ENCODE assay signal across 8 cellular contexts in the genomic region with DNA sequence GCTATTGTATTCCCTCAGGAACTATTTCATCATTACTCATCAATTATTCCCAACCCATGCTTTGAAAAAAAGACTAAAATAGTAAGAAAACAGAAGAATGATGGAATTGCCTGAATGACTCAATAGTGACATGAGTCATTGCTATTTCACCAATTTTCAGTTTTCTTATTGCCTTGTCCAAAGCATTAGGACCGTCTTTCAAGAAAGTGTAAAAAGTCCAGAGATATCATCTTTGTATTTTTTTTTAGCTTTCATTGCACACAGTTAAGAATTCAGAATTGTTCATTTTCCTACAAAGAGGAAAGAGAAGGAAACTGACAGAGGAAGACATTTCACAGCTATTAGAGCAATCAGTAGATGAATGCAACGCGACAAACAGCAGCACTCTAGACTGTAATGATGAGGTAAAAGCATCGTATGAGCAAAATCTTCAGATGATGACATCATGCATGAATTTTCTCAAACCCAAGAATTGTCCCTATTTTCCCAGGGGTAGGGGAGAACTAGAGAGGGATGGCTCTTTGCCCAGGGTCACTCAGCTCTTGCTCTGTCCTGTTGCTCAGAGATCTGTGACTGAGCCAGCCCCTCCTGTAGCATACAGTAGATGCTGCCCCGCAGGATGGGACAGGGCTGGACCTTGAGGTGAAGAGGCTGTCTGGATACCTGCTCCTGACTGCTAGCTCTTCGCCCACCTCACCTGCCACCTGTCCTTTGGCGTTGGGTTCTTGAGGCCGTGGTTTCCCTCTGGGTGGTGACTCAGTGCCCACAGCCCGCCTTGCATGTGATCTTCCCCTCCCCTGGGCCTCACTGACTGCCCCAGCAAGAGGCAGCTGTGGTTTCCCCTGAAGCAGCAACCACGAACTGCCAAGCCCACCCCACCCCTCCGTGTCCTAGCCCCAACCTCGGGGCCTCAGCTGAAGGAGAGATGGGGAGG.
A peak's percentile ranks its signal among the peaks of the same experiment; 100 is the strongest.
DNase-seq lines count a peak whose midpoint lies in the region; ATAC-seq, FAIRE-seq and TF ChIP-seq lines count a peak whose summit lies in the region.

No MANE protein-coding gene starts in this region.

- dilution Hi-C loops in endothelial cell of umbilical vein (cut with MboI; ENCODE audit: extremely low pct_ligation_motif_present, low sequenced_read_pairs) = no loop called here

- no peaks in the 10 kb centered on the region for H3K9me3 ChIP-seq in endothelial cell of umbilical vein (replicated peaks; ENCODE audit: control insufficient read depth, insufficient read depth, low read length)

- no peaks in the 10 kb centered on the region for H3K9me1 ChIP-seq in endothelial cell of umbilical vein (replicated peaks; ENCODE audit: control insufficient read depth, extremely low read depth, insufficient read depth, low read length)

- no peak overlapping the region for H3K4me3 ChIP-seq in endothelial cell of umbilical vein (replicated peaks in 1 of 3; ENCODE audit: insufficient read depth in 1 of 3, low read depth in 1 of 3, low read length in 3 of 3)

- in situ Hi-C loops in KBM-7 (cut with MboI; ENCODE audit: low pct_unique_long_range_greater_than_20kb, low sequenced_read_pairs) = no loop called here

- POLR2A ChIA-PET in endothelial cell of umbilical vein (lab: Charles Lee) = interaction anchor here (0.7 kb wide), 1 partner anchor 89 kb away, joined by 3 read pairs; no protein-coding TSS in a partner anchor

- H3K79me2 ChIP-seq in endothelial cell of umbilical vein (ENCODE audit: control insufficient read depth, insufficient read depth, low read length) = no peaks in the 10 kb centered on the region

- BruUV-seq in endothelial cell of umbilical vein (replicated peaks; lab: Mats Ljungman, UMichigan) = TSS peak; percentile 16

- ATAC-seq in GM19455 (IDR thresholded peaks at IDR 0.05; ENCODE audit: unreplicated experiment) (no peak), HG03565 (IDR thresholded peaks at IDR 0.05; ENCODE audit: unreplicated experiment) (no peak), HG03045 (IDR thresholded peaks at IDR 0.05; ENCODE audit: unreplicated experiment) (no peak)

- peak overlapping the region; percentile 57 for H3K9ac ChIP-seq in endothelial cell of umbilical vein (replicated peaks; ENCODE audit: extremely low read depth, insufficient read depth, low read length)

- no peak for TF ChIP-seq CTCF in endothelial cell of umbilical vein (IDR thresholded peaks at IDR 0.05; ENCODE audit: extremely low read depth in 1 of 2, insufficient read depth in 1 of 2, low read depth in 1 of 2, low read length in 2 of 2)

- no peaks in the 10 kb centered on the region for H3K27me3 ChIP-seq in endothelial cell of umbilical vein (ENCODE audit: control insufficient read depth in 2 of 2, insufficient read depth in 2 of 2, low read length in 2 of 2)

- DNase-seq in COLO829 (ENCODE audit: low spot score) (peak; percentile 57), KBM-7 (peak; percentile 92), endothelial cell of umbilical vein (ENCODE audit: low read depth, low spot score) (peak; percentile 92)
- peak; percentile 25 for DNase-seq in activated CD4-positive, alpha-beta T cell treated with anti-CD3 and anti-CD28 coated beads, Interleukin-2, amount 50 U/mL, for 1 hour
- DNase-seq in stimulated activated CD4-positive, alpha-beta T cell treated with anti-CD3 and anti-CD28 coated beads, Interleukin-15, amount 100 ng/mL, for 1 hour (ENCODE audit: low read depth in 1 of 2, low spot score in 1 of 2) = peak; percentile 13 to 24

- peaks cover 37% of the 10 kb centered on the region for H3K4me1 ChIP-seq in endothelial cell of umbilical vein (ENCODE audit: control insufficient read depth, extremely low read depth, insufficient read depth, low read length)

- CTCF ChIA-PET in endothelial cell of umbilical vein (lab: Charles Lee) = interaction anchor here (1.0 to 2.2 kb wide), 4 partner anchors 64 to 94 kb away, joined by 3 to 9 read pairs (median 6); a partner anchor contains a TSS

- H3K36me3 ChIP-seq in endothelial cell of umbilical vein (ENCODE audit: control insufficient read depth in 2 of 2, extremely low read depth in 1 of 2, insufficient read depth in 2 of 2, low read length in 2 of 2) = no peaks in the 10 kb centered on the region

- H3K27ac ChIP-seq in endothelial cell of umbilical vein (ENCODE audit: insufficient read depth, low read depth, low read length) = peak overlapping the region; percentile 93

- H2AFZ ChIP-seq in endothelial cell of umbilical vein (ENCODE audit: low read depth, low read length) = peak overlapping the region; percentile 2

- intact Hi-C loops in endothelial cell of umbilical vein (cut with micrococcal nuclease) = loop anchor here (1.0 to 5.0 kb wide), 5 partner anchors 17 to 344 kb away; a partner anchor contains a TSS

- H3K4me2 ChIP-seq in endothelial cell of umbilical vein (ENCODE audit: insufficient read depth, low read length) = peak overlapping the region; percentile 76

- peak; percentile 99 for FAIRE-seq in endothelial cell of umbilical vein (lab: Jason Lieb, UNC)

- TF ChIP-seq POLR2A in endothelial cell of umbilical vein (IDR thresholded peaks at IDR 0.05; ENCODE audit: low read depth, low read length) = no peak

- H4K20me1 ChIP-seq in endothelial cell of umbilical vein (replicated peaks; ENCODE audit: control insufficient read depth, extremely low read depth, insufficient read depth, low read length) = no peaks in the 10 kb centered on the region

TF ChIP-seq in endothelial cell of umbilical vein, 7 proteins besides CTCF, POLR2A, EP300 and RAD21:
- TF ChIP-seq MYC (IDR thresholded peaks at IDR 0.05; ENCODE audit: low read depth, low read length) (no peak), FOS (IDR thresholded peaks at IDR 0.05; ENCODE audit: borderline replicate concordance, insufficient read depth, low read length) (peak; percentile 98), JUN (IDR thresholded peaks at IDR 0.05; ENCODE audit: borderline replicate concordance, insufficient read depth, insufficient read length, low read depth) (peak; percentile 96), GATA2 (IDR thresholded peaks at IDR 0.05; ENCODE audit: insufficient read depth, insufficient read length, low read depth, low read length) (peak; percentile 22), POLR2AphosphoS5 (IDR thresholded peaks at IDR 0.05; ENCODE audit: insufficient read depth, low read depth, low read length) (peak; percentile 42), EZH2 (IDR thresholded peaks at IDR 0.05; ENCODE audit: borderline replicate concordance, low read depth, low read length, severe bottlenecking) (no peak)
- TF ChIP-seq, protein P1, sequence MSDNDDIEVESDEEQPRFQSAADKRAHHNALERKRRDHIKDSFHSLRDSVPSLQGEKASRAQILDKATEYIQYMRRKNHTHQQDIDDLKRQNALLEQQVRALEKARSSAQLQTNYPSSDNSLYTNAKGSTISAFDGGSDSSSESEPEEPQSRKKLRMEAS (IDR thresholded peaks at IDR 0.05; ENCODE audit: insufficient read depth, insufficient read length) = no peak

Comparison
In these comparisons a context has a peak if more than half of its experiments do, and no peak if none do; other contexts are left out.
1. DNase-seq: peak in every context shown above with its lines; median percentile 92 in KBM-7; 92 in endothelial cell of umbilical vein; 57 in COLO829; 25 in activated CD4-positive, alpha-beta T cell treated with anti-CD3 and anti-CD28 coated beads, Interleukin-2, amount 50 U/mL, for 1 hour; 18 in stimulated activated CD4-positive, alpha-beta T cell treated with anti-CD3 and anti-CD28 coated beads, Interleukin-15, amount 100 ng/mL, for 1 hour.